In the genomic region with DNA sequence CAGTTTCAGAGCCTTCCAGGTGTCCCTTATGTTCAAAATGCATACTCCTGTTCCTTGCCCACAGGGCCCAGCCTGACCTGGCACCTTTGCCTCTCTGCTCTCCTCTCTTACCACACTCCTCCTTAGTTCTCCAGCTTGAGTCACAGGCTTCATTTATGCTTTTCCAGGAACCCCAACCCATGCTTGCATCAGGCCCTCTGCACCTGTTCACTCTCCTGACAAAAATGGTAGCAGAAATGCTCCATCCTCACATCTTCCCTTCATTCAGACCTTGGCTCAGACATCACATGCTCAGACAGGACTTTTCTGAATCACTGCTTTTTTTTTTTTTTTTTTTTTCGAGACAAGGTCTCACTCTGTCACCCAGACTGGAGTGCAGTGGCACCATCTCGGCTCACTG, we compare ENCODE assay signal across 15 cellular contexts. TPM values are rescaled to one million over a fixed set of nuclear protein-coding genes. Genes with fewer than 3 reads are reported as not detected.
DNase-seq lines count a peak whose midpoint lies in the region; FAIRE-seq and TF ChIP-seq lines count a peak whose summit lies in the region.
"Had no signal": no experiment of that assay in that cellular context is flagged by ENCODE, and none has a peak within 500 bp of the region (broad histone marks: within the 10 kb centered on the region; RNA-seq: fewer than 3 reads in every experiment).

No MANE protein-coding gene starts in this region.

- H3K27ac ChIP-seq in RWPE1: peak overlapping the region; percentile 18; the same call in 1 of the 2 replicates
- H3K27ac ChIP-seq in keratinocyte (ENCODE audit: control insufficient read depth, insufficient read depth, low read length): no peak overlapping the region
- H3K27ac ChIP-seq in mesenchymal stem cell (ENCODE audit: low read length, poor library complexity, severe bottlenecking): no peak overlapping the region
- H3K27ac ChIP-seq: BLaER1 treated with 17β-estradiol and CSF1 and Interleukin-3, amounts not matched to agents 10 nM and 100 nM had no signal

- no peak overlapping the region for H2AK5ac ChIP-seq in mesenchymal stem cell (ENCODE audit: low read length, severe bottlenecking)

- peak; percentile 44 for FAIRE-seq in keratinocyte (lab: Jason Lieb, UNC)
- FAIRE-seq: GM12891, GM19239, H1, HepG2 had no signal

- POLR2A ChIA-PET in RWPE1 (lab: Yijun Ruan, JAX; ENCODE audit: low non-redundant PET): no interaction called here

- no peak overlapping the region for H2AFZ ChIP-seq in keratinocyte (ENCODE audit: control insufficient read depth, low read length)
- H2AFZ ChIP-seq in mesenchymal stem cell (ENCODE audit: low read depth, low read length): no peak overlapping the region

- no peak overlapping the region for H4K91ac ChIP-seq in mesenchymal stem cell (ENCODE audit: low read length)

- CTCF ChIA-PET in RWPE1 (lab: Yijun Ruan, JAX): interaction anchor here (0.6 kb wide), 1 partner anchor 18 kb away, joined by 6 read pairs; no protein-coding TSS in a partner anchor

- H2BK5ac ChIP-seq in mesenchymal stem cell (ENCODE audit: low read depth, low read length, poor library complexity, severe bottlenecking): no peak overlapping the region

- no peak overlapping the region for H2BK120ac ChIP-seq in mesenchymal stem cell (ENCODE audit: low read depth, low read length)

- H3K4ac ChIP-seq in mesenchymal stem cell (ENCODE audit: low read depth in 1 of 2, low read length in 2 of 2): no peak overlapping the region

- no peak overlapping the region for H3K14ac ChIP-seq in mesenchymal stem cell (ENCODE audit: low read length in 2 of 2)

- peaks cover 35% of the 10 kb centered on the region for H3K4me1 ChIP-seq in keratinocyte (ENCODE audit: control insufficient read depth, extremely low read depth, insufficient read depth, low read length)
- H3K4me1 ChIP-seq in mesenchymal stem cell (ENCODE audit: control insufficient read depth, insufficient read depth, low read depth, low read length): no peaks in the 10 kb centered on the region
- H3K4me1 ChIP-seq: BLaER1 treated with 17β-estradiol and CSF1 and Interleukin-3, amounts not matched to agents 10 nM and 100 nM had no signal

- no peak overlapping the region for H2BK15ac ChIP-seq in mesenchymal stem cell (ENCODE audit: low read depth, poor library complexity, severe bottlenecking)

- H3K9ac ChIP-seq in keratinocyte (ENCODE audit: control insufficient read depth, extremely low read depth, insufficient read depth, low read length): no peak overlapping the region
- H3K9ac ChIP-seq in mesenchymal stem cell (ENCODE audit: low read length): no peak overlapping the region
- H3K9ac ChIP-seq: BLaER1 treated with 17β-estradiol and CSF1 and Interleukin-3, amounts not matched to agents 10 nM and 100 nM had no signal

- DNase-seq in RWPE1 (ENCODE audit: low spot score) (no peak), epithelial cell of esophagus (ENCODE audit: low read depth) (peak; percentile 75), keratinocyte (ENCODE audit: low read depth, low spot score) (no peak), SK-N-DZ (ENCODE audit: low spot score) (no peak), mesenchymal stem cell (no peak), iPS-NIHi11 (ENCODE audit: low spot score) (no peak)
- DNase-seq: Calu3; CD8-positive, alpha-beta T cell; DMS79 treated with DMSO at 0.1 percent for 48 hours; H9 had no signal

- H3K4me3 ChIP-seq in epithelial cell of esophagus (ENCODE audit: low read length) (no peak overlapping the region), keratinocyte (ENCODE audit: control insufficient read depth in 2 of 3, extremely low read depth in 1 of 3, insufficient read depth in 2 of 3, low read depth in 1 of 3, low read length in 3 of 3) (no peak overlapping the region), mesenchymal stem cell (ENCODE audit: insufficient read depth in 1 of 2, low read depth in 1 of 2, low read length in 2 of 2) (no peak overlapping the region)
- H3K4me3 ChIP-seq: BLaER1 treated with 17β-estradiol and CSF1 and Interleukin-3, amounts not matched to agents 10 nM and 100 nM had no signal

- no peaks in the 10 kb centered on the region for H3K79me2 ChIP-seq in keratinocyte (ENCODE audit: control insufficient read depth, insufficient read depth, low read length)

- no peak overlapping the region for H3K18ac ChIP-seq in mesenchymal stem cell (ENCODE audit: low read depth in 1 of 2, low read length in 2 of 2)

- no peaks in the 10 kb centered on the region for H3K79me1 ChIP-seq in mesenchymal stem cell (replicated peaks; ENCODE audit: low read length, poor library complexity, severe bottlenecking)

- H4K8ac ChIP-seq in mesenchymal stem cell (ENCODE audit: low read length): no peak overlapping the region

- no peaks in the 10 kb centered on the region for H3K9me3 ChIP-seq in keratinocyte (ENCODE audit: control insufficient read depth, low read depth, low read length)
- H3K9me3 ChIP-seq in mesenchymal stem cell (ENCODE audit: control insufficient read depth, low read length): no peaks in the 10 kb centered on the region
- H3K9me3 ChIP-seq: BLaER1 treated with 17β-estradiol and CSF1 and Interleukin-3, amounts not matched to agents 10 nM and 100 nM had no signal

- H3K36me3 ChIP-seq in keratinocyte (ENCODE audit: control insufficient read depth in 2 of 2, extremely low read depth in 1 of 2, insufficient read depth in 2 of 2, low read length in 2 of 2): no peaks in the 10 kb centered on the region
- H3K36me3 ChIP-seq in mesenchymal stem cell (ENCODE audit: control insufficient read depth in 1 of 2, insufficient read depth in 2 of 2, low read depth in 1 of 2, low read length in 2 of 2): no peaks in the 10 kb centered on the region
- H3K36me3 ChIP-seq: BLaER1 treated with 17β-estradiol and CSF1 and Interleukin-3, amounts not matched to agents 10 nM and 100 nM had no signal

- no peak overlapping the region for H3K4me2 ChIP-seq in keratinocyte (ENCODE audit: control insufficient read depth, extremely low read depth, insufficient read depth, low read depth, low read length)
- no peak overlapping the region for H3K4me2 ChIP-seq in mesenchymal stem cell (ENCODE audit: low read length, poor library complexity, severe bottlenecking)
- H3K4me2 ChIP-seq: BLaER1 treated with 17β-estradiol and CSF1 and Interleukin-3, amounts not matched to agents 10 nM and 100 nM had no signal

- 56% methylated on average over 2 of the region's 2 CpGs for WGBS in mesenchymal stem cell

- H2BK12ac ChIP-seq in mesenchymal stem cell (ENCODE audit: low read length in 2 of 2): no peak overlapping the region

- no peaks in the 10 kb centered on the region for H3K9me1 ChIP-seq in keratinocyte (ENCODE audit: control insufficient read depth, extremely low read depth, insufficient read depth, low read length)

- no peak for TF ChIP-seq CTCF in RWPE1 (conservative IDR thresholded peaks at IDR 0.05; ENCODE audit: low read depth)
- no peak for TF ChIP-seq CTCF in epithelial cell of esophagus (IDR thresholded peaks at IDR 0.05; ENCODE audit: insufficient read depth, low read depth, low read length, missing control alignments)
- no peak for TF ChIP-seq CTCF in keratinocyte (optimal IDR thresholded peaks at IDR 0.05 in 1 of 3, IDR thresholded peaks at IDR 0.05 in 1 of 3, conservative IDR thresholded peaks at IDR 0.05 in 1 of 3; ENCODE audit: extremely low read depth in 1 of 3, insufficient read depth in 2 of 3, low read length in 3 of 3)

- H3K23ac ChIP-seq in mesenchymal stem cell (ENCODE audit: low read length in 2 of 2): no peak overlapping the region

- dilution Hi-C loops in keratinocyte (cut with MboI; ENCODE audit: extremely low pct_ligation_motif_present, low sequenced_read_pairs): no loop called here

- H4K20me1 ChIP-seq in keratinocyte (ENCODE audit: control insufficient read depth, extremely low read depth, insufficient read depth, low read length): no peaks in the 10 kb centered on the region
- H4K20me1 ChIP-seq: BLaER1 treated with 17β-estradiol and CSF1 and Interleukin-3, amounts not matched to agents 10 nM and 100 nM had no signal

- no peaks in the 10 kb centered on the region for H3K27me3 ChIP-seq in keratinocyte (ENCODE audit: control insufficient read depth, extremely low read depth, insufficient read depth, low read length)
- H3K27me3 ChIP-seq in mesenchymal stem cell (ENCODE audit: control insufficient read depth in 1 of 2, insufficient read depth in 1 of 2, low read length in 2 of 2): no peaks in the 10 kb centered on the region
- H3K27me3 ChIP-seq: BLaER1 treated with 17β-estradiol and CSF1 and Interleukin-3, amounts not matched to agents 10 nM and 100 nM had no signal

RNA-seq across cellular contexts. Expression of gene RNF145, which starts 15.1 kb away (rescaled TPM):
- polyA plus RNA-seq in keratinocyte: 52.7 to 79.8 TPM (median 78.6 TPM) in 3 replicates
- 23.9 TPM for polyA plus RNA-seq in keratinocyte (2011; ENCODE audit: low read depth)
- polyA plus RNA-seq in keratinocyte (2011; cell fraction: cytosol; rRNA removed): 38.6 and 70.8 TPM in 2 replicates
- 87.7 and 102 TPM in 2 replicates for polyA plus RNA-seq in keratinocyte (2011; cell fraction: nucleus; rRNA removed)
- polyA plus RNA-seq in keratinocyte (2012; ENCODE audit: low replicate concordance): 46.0 and 61.8 TPM in 2 replicates
- polyA minus RNA-seq in keratinocyte: 45.7 to 78.2 TPM (median 50.8 TPM) in 3 replicates
- polyA minus RNA-seq in keratinocyte (2011; cell fraction: cytosol; rRNA and poly(A)+ RNA removed): 31.1 TPM
- 75.4 and 114 TPM in 2 replicates for polyA minus RNA-seq in keratinocyte (2011; cell fraction: nucleus; rRNA and poly(A)+ RNA removed)
- polyA plus RNA-seq in SK-N-DZ (2014; cell fraction: cytosol; rRNA removed): 79.7 and 80.8 TPM in 2 replicates
- 39.5 and 44.8 TPM in 2 replicates for polyA plus RNA-seq in SK-N-DZ (2014; cell fraction: nucleus; rRNA removed)
- polyA plus RNA-seq in mesenchymal stem cell (2013, experiment 1 of 2): 50.9 TPM
- 50.6 TPM for polyA plus RNA-seq in mesenchymal stem cell (2013, experiment 2 of 2)

RNA-seq across cellular contexts. Expression of gene UBLCP1, which starts 38.6 kb away (rescaled TPM):
- polyA plus RNA-seq in keratinocyte: 21.6 to 42.5 TPM (median 26.7 TPM) in 3 replicates
- polyA plus RNA-seq in keratinocyte (2011; ENCODE audit: low read depth): 43.7 TPM
- 23.8 and 44.7 TPM in 2 replicates for polyA plus RNA-seq in keratinocyte (2011; cell fraction: cytosol; rRNA removed)
- 18.1 and 29.8 TPM in 2 replicates for polyA plus RNA-seq in keratinocyte (2011; cell fraction: nucleus; rRNA removed)
- 23.1 and 29.9 TPM in 2 replicates for polyA plus RNA-seq in keratinocyte (2012; ENCODE audit: low replicate concordance)
- polyA minus RNA-seq in keratinocyte: 1.9 to 13.1 TPM (median 4.1 TPM) in 3 replicates
- 7.1 TPM for polyA minus RNA-seq in keratinocyte (2011; cell fraction: cytosol; rRNA and poly(A)+ RNA removed)
- 5.9 and 10.6 TPM in 2 replicates for polyA minus RNA-seq in keratinocyte (2011; cell fraction: nucleus; rRNA and poly(A)+ RNA removed)
- polyA plus RNA-seq in SK-N-DZ (2014; cell fraction: cytosol; rRNA removed): 43.8 and 45.5 TPM in 2 replicates
- 17.9 and 18.7 TPM in 2 replicates for polyA plus RNA-seq in SK-N-DZ (2014; cell fraction: nucleus; rRNA removed)
- polyA plus RNA-seq in mesenchymal stem cell (2013, experiment 1 of 2): 47.9 TPM
- 52.3 TPM for polyA plus RNA-seq in mesenchymal stem cell (2013, experiment 2 of 2)
